1 cellular context compared by ENCODE assay signal in the genomic region with DNA sequence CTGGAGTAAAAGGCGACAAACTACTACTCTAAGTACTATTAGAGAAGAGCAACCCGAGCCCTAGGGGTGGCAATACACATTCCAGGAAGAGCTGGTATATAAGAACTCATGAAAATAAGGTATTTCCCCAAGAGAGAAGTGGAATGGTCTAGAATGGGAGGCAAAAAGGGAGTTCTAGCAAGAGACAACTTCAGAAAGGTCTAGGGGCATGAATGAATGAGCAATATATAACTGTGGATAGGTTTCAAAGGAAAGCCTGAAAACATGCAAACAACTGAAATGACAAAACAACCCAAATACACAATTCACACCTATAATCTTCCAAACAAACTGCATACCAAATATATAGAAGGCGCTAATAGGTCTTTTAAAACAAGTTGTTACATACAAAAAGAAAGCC.
TF ChIP-seq lines count a peak whose summit lies in the region.

No MANE protein-coding gene starts in this region.

TF ChIP-seq in GM23338, 12 proteins besides CTCF, POLR2A, EP300 and RAD21 (continued from another document):
- TF ChIP-seq, protein P1, sequence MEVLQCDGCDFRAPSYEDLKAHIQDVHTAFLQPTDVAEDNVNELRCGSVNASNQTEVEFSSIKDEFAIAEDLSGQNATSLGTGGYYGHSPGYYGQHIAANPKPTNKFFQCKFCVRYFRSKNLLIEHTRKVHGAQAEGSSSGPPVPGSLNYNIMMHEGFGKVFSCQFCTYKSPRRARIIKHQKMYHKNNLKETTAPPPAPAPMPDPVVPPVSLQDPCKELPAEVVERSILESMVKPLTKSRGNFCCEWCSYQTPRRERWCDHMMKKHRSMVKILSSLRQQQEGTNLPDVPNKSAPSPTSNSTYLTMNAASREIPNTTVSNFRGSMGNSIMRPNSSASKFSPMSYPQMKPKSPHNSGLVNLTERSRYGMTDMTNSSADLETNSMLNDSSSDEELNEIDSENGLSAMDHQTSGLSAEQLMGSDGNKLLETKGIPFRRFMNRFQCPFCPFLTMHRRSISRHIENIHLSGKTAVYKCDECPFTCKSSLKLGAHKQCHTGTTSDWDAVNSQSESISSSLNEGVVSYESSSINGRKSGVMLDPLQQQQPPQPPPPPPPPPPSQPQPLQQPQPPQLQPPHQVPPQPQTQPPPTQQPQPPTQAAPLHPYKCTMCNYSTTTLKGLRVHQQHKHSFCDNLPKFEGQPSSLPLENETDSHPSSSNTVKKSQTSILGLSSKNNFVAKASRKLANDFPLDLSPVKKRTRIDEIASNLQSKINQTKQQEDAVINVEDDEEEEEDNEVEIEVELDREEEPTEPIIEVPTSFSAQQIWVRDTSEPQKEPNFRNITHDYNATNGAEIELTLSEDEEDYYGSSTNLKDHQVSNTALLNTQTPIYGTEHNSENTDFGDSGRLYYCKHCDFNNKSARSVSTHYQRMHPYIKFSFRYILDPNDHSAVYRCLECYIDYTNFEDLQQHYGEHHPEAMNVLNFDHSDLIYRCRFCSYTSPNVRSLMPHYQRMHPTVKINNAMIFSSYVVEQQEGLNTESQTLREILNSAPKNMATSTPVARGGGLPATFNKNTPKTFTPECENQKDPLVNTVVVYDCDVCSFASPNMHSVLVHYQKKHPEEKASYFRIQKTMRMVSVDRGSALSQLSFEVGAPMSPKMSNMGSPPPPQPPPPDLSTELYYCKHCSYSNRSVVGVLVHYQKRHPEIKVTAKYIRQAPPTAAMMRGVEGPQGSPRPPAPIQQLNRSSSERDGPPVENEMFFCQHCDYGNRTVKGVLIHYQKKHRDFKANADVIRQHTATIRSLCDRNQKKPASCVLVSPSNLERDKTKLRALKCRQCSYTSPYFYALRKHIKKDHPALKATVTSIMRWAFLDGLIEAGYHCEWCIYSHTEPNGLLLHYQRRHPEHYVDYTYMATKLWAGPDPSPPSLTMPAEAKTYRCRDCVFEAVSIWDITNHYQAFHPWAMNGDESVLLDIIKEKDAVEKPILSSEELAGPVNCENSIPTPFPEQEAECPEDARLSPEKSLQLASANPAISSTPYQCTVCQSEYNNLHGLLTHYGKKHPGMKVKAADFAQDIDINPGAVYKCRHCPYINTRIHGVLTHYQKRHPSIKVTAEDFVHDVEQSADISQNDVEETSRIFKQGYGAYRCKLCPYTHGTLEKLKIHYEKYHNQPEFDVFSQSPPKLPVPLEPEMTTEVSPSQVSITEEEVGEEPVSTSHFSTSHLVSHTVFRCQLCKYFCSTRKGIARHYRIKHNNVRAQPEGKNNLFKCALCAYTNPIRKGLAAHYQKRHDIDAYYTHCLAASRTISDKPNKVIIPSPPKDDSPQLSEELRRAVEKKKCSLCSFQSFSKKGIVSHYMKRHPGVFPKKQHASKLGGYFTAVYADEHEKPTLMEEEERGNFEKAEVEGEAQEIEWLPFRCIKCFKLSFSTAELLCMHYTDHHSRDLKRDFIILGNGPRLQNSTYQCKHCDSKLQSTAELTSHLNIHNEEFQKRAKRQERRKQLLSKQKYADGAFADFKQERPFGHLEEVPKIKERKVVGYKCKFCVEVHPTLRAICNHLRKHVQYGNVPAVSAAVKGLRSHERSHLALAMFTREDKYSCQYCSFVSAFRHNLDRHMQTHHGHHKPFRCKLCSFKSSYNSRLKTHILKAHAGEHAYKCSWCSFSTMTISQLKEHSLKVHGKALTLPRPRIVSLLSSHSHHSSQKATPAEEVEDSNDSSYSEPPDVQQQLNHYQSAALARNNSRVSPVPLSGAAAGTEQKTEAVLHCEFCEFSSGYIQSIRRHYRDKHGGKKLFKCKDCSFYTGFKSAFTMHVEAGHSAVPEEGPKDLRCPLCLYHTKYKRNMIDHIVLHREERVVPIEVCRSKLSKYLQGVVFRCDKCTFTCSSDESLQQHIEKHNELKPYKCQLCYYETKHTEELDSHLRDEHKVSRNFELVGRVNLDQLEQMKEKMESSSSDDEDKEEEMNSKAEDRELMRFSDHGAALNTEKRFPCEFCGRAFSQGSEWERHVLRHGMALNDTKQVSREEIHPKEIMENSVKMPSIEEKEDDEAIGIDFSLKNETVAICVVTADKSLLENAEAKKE (CRISPR knock-in tag; IDR thresholded peaks at IDR 0.05), result no peak
- no peak for TF ChIP-seq EZH2phosphoT487 (IDR thresholded peaks at IDR 0.05; ENCODE audit: unreplicated experiment)
- no peak for TF ChIP-seq NANOG (IDR thresholded peaks at IDR 0.05; ENCODE audit: borderline replicate concordance)
TF ChIP-seq in GM23338: peak in this region for 0.
